ENCODE assay signal across 1 cellular context in the genomic region with DNA sequence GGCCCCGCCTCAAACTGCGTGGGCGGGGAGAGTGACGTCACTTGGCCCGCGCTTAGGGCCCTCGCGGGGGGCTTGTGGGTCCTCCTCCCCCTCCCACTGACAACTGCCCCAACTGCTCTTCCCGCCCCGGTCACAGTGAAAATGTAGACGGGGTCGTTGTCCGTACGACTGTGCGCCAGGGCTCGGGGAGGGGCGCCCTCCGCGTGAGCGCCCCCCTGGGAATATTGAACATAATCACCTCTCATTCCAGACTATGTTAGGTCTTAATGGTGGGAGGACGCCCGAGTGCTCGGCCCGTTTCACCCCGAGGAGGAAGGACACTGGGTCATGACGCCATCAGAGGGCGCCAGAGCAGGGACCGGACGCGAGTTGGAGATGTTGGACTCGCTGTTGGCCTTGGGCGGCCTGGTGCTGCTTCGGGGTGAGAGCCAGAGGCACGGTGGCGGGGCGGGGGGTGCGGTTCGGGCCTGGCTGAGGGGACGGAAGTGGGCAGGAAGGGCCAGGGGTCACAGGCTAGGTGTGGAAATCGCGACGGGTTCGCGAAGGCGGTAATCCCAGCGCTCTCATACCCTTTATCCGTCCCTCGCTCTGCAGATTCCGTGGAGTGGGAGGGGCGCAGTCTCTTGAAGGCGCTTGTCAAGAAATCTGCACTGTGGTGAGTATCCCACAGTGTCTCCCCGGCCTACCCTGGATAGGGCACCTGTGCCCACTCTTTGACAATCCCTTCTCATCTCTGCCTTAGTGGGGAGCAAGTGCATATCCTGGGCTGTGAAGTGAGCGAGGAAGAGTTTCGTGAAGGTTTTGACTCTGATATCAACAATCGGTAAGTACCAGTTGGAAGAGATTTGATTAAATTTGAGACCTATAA.
TF ChIP-seq lines count a peak whose summit lies in the region.

A gene with protein sequence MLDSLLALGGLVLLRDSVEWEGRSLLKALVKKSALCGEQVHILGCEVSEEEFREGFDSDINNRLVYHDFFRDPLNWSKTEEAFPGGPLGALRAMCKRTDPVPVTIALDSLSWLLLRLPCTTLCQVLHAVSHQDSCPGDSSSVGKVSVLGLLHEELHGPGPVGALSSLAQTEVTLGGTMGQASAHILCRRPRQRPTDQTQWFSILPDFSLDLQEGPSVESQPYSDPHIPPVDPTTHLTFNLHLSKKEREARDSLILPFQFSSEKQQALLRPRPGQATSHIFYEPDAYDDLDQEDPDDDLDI (plus strand): TSS at position 40 of the 868 bp plus-strand sequence. CDS start 336 bp downstream, at position 376.

TF ChIP-seq in HepG2, 621 proteins besides CTCF, POLR2A, EP300 and RAD21 (continued from another document and continues in another):
- TF ChIP-seq KAT8 (CRISPR knock-in tag; IDR thresholded peaks at IDR 0.05) (peak; percentile 91), ZNF317 (CRISPR knock-in tag; IDR thresholded peaks at IDR 0.05) (peak; percentile 75), SMC3 (IDR thresholded peaks at IDR 0.05; ENCODE audit: low read length) (peak; percentile 10; the same call in 1 of the 2 replicates), EHMT2 (IDR thresholded peaks at IDR 0.05; ENCODE audit: borderline replicate concordance, low read depth, low read length) (no peak), GPN1 (CRISPR knock-in tag; IDR thresholded peaks at IDR 0.05; ENCODE audit: borderline replicate concordance) (no peak), CCDC6 (CRISPR knock-in tag; IDR thresholded peaks at IDR 0.05) (peak; percentile 72), FOXO4 (CRISPR knock-in tag; conservative IDR thresholded peaks at IDR 0.05) (no peak), ELF4 (CRISPR knock-in tag; IDR thresholded peaks at IDR 0.05; ENCODE audit: borderline replicate concordance) (0 out of 2 replicates have a peak, but pooled peaks have one; percentile 5), ZNF253 (CRISPR knock-in tag; IDR thresholded peaks at IDR 0.05; ENCODE audit: borderline replicate concordance) (peak; percentile 74; the same call in 1 of the 2 replicates), TBX2 (CRISPR knock-in tag; IDR thresholded peaks at IDR 0.05; ENCODE audit: borderline replicate concordance) (peak; percentile 75), MYC (CRISPR knock-in tag; IDR thresholded peaks at IDR 0.05; ENCODE audit: borderline replicate concordance) (peak; percentile 81; the same call in 1 of the 2 replicates), GTF2F1 (IDR thresholded peaks at IDR 0.05; ENCODE audit: low read length) (peak; percentile 40; the same call in 1 of the 2 replicates), RNF2 (conservative IDR thresholded peaks at IDR 0.05; ENCODE audit: low read depth) (no peak), ZNF589 (CRISPR knock-in tag; conservative IDR thresholded peaks at IDR 0.05) (0 out of 2 replicates have a peak, but pooled peaks have one; percentile 39), MXD1 (CRISPR knock-in tag; IDR thresholded peaks at IDR 0.05) (peak; percentile 78), TAF15 (IDR thresholded peaks at IDR 0.05; ENCODE audit: low read depth, low read length, poor library complexity, severe bottlenecking) (peak; percentile 84), MAFK (conservative IDR thresholded peaks at IDR 0.05 in 1 of 2, IDR thresholded peaks at IDR 0.05 in 1 of 2; ENCODE audit: low read length in 2 of 2) (no peak), KLF12 (CRISPR knock-in tag; IDR thresholded peaks at IDR 0.05; ENCODE audit: borderline replicate concordance) (no peak), TBP (CRISPR knock-in tag; IDR thresholded peaks at IDR 0.05) (no peak), SNAPC4 (CRISPR knock-in tag; IDR thresholded peaks at IDR 0.05) (peak; percentile 80), KDM6A (CRISPR knock-in tag; IDR thresholded peaks at IDR 0.05; ENCODE audit: low read depth) (no peak), ZNF629 (CRISPR knock-in tag; conservative IDR thresholded peaks at IDR 0.05) (no peak), U2AF2 (IDR thresholded peaks at IDR 0.05; ENCODE audit: low read depth, low read length) (no peak), MAFF (IDR thresholded peaks at IDR 0.05; ENCODE audit: low read depth, low read length) (no peak), ZFP1 (CRISPR knock-in tag; IDR thresholded peaks at IDR 0.05) (peak; percentile 64; the same call in 1 of the 2 replicates), HNRNPL (IDR thresholded peaks at IDR 0.05; ENCODE audit: low read depth, low read length) (no peak), PHB2 (IDR thresholded peaks at IDR 0.05; ENCODE audit: partially characterized antibody) (no peak), RBM22 (optimal IDR thresholded peaks at IDR 0.05; ENCODE audit: low read length) (peak; percentile 49), ZBED4 (CRISPR knock-in tag; IDR thresholded peaks at IDR 0.05; ENCODE audit: borderline replicate concordance) (peak; percentile 95)
- TF ChIP-seq, protein P1, sequence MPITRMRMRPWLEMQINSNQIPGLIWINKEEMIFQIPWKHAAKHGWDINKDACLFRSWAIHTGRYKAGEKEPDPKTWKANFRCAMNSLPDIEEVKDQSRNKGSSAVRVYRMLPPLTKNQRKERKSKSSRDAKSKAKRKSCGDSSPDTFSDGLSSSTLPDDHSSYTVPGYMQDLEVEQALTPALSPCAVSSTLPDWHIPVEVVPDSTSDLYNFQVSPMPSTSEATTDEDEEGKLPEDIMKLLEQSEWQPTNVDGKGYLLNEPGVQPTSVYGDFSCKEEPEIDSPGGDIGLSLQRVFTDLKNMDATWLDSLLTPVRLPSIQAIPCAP (CRISPR knock-in tag; IDR thresholded peaks at IDR 0.05; ENCODE audit: low read depth), result no peak
- TF ChIP-seq, protein P2, sequence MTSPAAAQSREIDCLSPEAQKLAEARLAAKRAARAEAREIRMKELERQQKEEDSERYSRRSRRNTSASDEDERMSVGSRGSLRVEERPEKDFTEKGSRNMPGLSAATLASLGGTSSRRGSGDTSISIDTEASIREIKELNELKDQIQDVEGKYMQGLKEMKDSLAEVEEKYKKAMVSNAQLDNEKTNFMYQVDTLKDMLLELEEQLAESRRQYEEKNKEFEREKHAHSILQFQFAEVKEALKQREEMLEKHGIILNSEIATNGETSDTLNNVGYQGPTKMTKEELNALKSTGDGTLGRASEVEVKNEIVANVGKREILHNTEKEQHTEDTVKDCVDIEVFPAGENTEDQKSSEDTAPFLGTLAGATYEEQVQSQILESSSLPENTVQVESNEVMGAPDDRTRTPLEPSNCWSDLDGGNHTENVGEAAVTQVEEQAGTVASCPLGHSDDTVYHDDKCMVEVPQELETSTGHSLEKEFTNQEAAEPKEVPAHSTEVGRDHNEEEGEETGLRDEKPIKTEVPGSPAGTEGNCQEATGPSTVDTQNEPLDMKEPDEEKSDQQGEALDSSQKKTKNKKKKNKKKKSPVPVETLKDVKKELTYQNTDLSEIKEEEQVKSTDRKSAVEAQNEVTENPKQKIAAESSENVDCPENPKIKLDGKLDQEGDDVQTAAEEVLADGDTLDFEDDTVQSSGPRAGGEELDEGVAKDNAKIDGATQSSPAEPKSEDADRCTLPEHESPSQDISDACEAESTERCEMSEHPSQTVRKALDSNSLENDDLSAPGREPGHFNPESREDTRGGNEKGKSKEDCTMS (CRISPR knock-in tag; conservative IDR thresholded peaks at IDR 0.05), result no peak
- TF ChIP-seq, protein P3, sequence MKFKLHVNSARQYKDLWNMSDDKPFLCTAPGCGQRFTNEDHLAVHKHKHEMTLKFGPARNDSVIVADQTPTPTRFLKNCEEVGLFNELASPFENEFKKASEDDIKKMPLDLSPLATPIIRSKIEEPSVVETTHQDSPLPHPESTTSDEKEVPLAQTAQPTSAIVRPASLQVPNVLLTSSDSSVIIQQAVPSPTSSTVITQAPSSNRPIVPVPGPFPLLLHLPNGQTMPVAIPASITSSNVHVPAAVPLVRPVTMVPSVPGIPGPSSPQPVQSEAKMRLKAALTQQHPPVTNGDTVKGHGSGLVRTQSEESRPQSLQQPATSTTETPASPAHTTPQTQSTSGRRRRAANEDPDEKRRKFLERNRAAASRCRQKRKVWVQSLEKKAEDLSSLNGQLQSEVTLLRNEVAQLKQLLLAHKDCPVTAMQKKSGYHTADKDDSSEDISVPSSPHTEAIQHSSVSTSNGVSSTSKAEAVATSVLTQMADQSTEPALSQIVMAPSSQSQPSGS (CRISPR knock-in tag; IDR thresholded peaks at IDR 0.05), result peak; percentile 91
- TF ChIP-seq, protein P4, sequence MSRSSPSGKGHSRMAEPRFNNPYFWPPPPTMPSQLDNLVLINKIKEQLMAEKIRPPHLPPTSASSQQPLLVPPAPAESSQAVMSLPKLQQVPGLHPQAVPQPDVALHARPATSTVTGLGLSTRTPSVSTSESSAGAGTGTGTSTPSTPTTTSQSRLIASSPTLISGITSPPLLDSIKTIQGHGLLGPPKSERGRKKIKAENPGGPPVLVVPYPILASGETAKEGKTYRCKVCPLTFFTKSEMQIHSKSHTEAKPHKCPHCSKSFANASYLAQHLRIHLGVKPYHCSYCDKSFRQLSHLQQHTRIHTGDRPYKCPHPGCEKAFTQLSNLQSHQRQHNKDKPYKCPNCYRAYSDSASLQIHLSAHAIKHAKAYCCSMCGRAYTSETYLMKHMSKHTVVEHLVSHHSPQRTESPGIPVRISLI (CRISPR knock-in tag; IDR thresholded peaks at IDR 0.05; ENCODE audit: borderline replicate concordance), result no peak
- TF ChIP-seq, protein P5, sequence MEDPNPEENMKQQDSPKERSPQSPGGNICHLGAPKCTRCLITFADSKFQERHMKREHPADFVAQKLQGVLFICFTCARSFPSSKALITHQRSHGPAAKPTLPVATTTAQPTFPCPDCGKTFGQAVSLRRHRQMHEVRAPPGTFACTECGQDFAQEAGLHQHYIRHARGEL (CRISPR knock-in tag; IDR thresholded peaks at IDR 0.05), result peak; percentile 47; the same call in 1 of the 2 replicates
